2 cellular contexts compared by ENCODE assay signal in genomic region chr6:38307730-38308129, GRCh38.
TF ChIP-seq lines count a peak whose summit lies in the region.

No MANE protein-coding gene starts in this region.

TF ChIP-seq in SK-N-SH, 30 proteins besides CTCF, POLR2A, EP300 and RAD21 (continued from another document):
- TF ChIP-seq REST (IDR thresholded peaks at IDR 0.05; ENCODE audit: low read depth, low read length) (no peak), ELF1 (IDR thresholded peaks at IDR 0.05) (no peak), MXI1 (IDR thresholded peaks at IDR 0.05; ENCODE audit: low read depth, low read length) (no peak), ZBTB33 (IDR thresholded peaks at IDR 0.05; ENCODE audit: borderline replicate concordance, low read depth) (no peak), SIN3A (IDR thresholded peaks at IDR 0.05; ENCODE audit: borderline replicate concordance, low read depth, low read length) (no peak)

TF ChIP-seq in WTC11, 78 proteins besides CTCF, POLR2A, EP300 and RAD21 (continued from another document):
- TF ChIP-seq ZMAT4 (CRISPR knock-in tag; IDR thresholded peaks at IDR 0.05), result no peak
- TF ChIP-seq ATF3 (CRISPR knock-in tag; conservative IDR thresholded peaks at IDR 0.05), result no peak
- no peak for TF ChIP-seq KAT7 (CRISPR knock-in tag; IDR thresholded peaks at IDR 0.05; ENCODE audit: borderline replicate concordance)
- TF ChIP-seq GRHL2 (CRISPR knock-in tag; IDR thresholded peaks at IDR 0.05; ENCODE audit: insufficient replicate concordance, severe bottlenecking), result no peak
- no peak for TF ChIP-seq NFATC4 (CRISPR knock-in tag; IDR thresholded peaks at IDR 0.05)
- TF ChIP-seq MXD4 (CRISPR knock-in tag; IDR thresholded peaks at IDR 0.05; ENCODE audit: borderline replicate concordance), result no peak
- no peak for TF ChIP-seq ZNF317 (CRISPR knock-in tag; IDR thresholded peaks at IDR 0.05; ENCODE audit: borderline replicate concordance, low read depth)
- no peak for TF ChIP-seq ZBTB43 (CRISPR knock-in tag; IDR thresholded peaks at IDR 0.05)
- TF ChIP-seq STAT6 (CRISPR knock-in tag; conservative IDR thresholded peaks at IDR 0.05; ENCODE audit: low read depth), result no peak
- TF ChIP-seq ZNF671 (CRISPR knock-in tag; IDR thresholded peaks at IDR 0.05), result no peak
- no peak for TF ChIP-seq PRRX2 (CRISPR knock-in tag; IDR thresholded peaks at IDR 0.05)
- no peak for TF ChIP-seq ZNF512 (CRISPR knock-in tag; IDR thresholded peaks at IDR 0.05; ENCODE audit: borderline replicate concordance)
- no peak for TF ChIP-seq E2F5 (CRISPR knock-in tag; IDR thresholded peaks at IDR 0.05)
- TF ChIP-seq ETV6 (CRISPR knock-in tag; IDR thresholded peaks at IDR 0.05), result no peak
- no peak for TF ChIP-seq MLX (CRISPR knock-in tag; IDR thresholded peaks at IDR 0.05)
